Comparison of ENCODE assay signal across 9 cellular contexts in the genomic region with DNA sequence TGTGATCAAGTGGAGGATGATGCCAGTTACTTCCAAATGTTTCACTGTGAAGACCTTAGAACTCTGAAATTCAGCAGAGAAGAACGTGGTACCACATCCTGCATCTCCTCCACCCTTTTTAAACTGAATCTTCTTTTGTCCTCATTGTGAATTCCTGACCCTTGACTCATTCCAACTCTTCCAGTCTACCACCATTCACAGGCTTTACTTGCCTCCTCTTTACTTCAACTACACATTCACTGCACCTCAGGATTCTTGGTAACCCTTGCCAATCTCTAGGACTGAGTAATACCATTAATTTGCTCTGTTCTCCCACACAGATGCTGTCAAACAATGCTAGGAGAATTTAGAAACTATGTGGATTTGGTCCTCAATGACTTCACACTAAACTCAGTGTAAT. TPM values are rescaled to one million over a fixed set of nuclear protein-coding genes. Genes with fewer than 3 reads are reported as not detected.
DNase-seq lines count a peak whose midpoint lies in the region; FAIRE-seq and TF ChIP-seq lines count a peak whose summit lies in the region.
"Had no signal": no experiment of that assay in that cellular context is flagged by ENCODE, and none has a peak within 500 bp of the region (broad histone marks: within the 10 kb centered on the region; RNA-seq: fewer than 3 reads in every experiment).

No MANE protein-coding gene starts in this region.

- H3K27ac ChIP-seq in epithelial cell of prostate = peak overlapping the region; percentile 48

- H3K27ac Mint-ChIP-seq in osteocyte (ENCODE audit: unreplicated experiment) (peak overlapping the region; percentile 20), immature natural killer cell (peak overlapping the region in 2 of 6 donors; percentile 1 to 3)

- TF ChIP-seq CTCF in osteocyte (IDR thresholded peaks at IDR 0.05) = no peak

- H3K4me1 Mint-ChIP-seq in osteocyte (ENCODE audit: unreplicated experiment) (peaks cover 71% of the 10 kb centered on the region), immature natural killer cell (peaks cover 79 to 98% of the 10 kb centered on the region in 2 donors)

- FAIRE-seq in RCC 7860 (lab: Jason Lieb, UNC) = peak; percentile 95

- H3K4me3 Mint-ChIP-seq in osteocyte (ENCODE audit: unreplicated experiment) (no peak overlapping the region), immature natural killer cell (peak overlapping the region in 2 of 5 donors; percentile 1)

- peaks cover 3% of the 10 kb centered on the region for H3K36me3 Mint-ChIP-seq in osteocyte (ENCODE audit: unreplicated experiment)
- H3K36me3 Mint-ChIP-seq in immature natural killer cell = no peaks in the 10 kb centered on the region

- H3K27me3 Mint-ChIP-seq in osteocyte (ENCODE audit: unreplicated experiment) (no peaks in the 10 kb centered on the region), immature natural killer cell (ENCODE audit: low read depth in 3 of 3) (peaks cover 0 to 3% (median 0%) of the 10 kb centered on the region in 3 donors)

- no peaks in the 10 kb centered on the region for H3K9me3 Mint-ChIP-seq in osteocyte (ENCODE audit: unreplicated experiment)
- no peaks in the 10 kb centered on the region for H3K9me3 Mint-ChIP-seq in immature natural killer cell

- DNase-seq in GM04503 (ENCODE audit: low read depth) = peak; percentile 98
- peak; percentile 97 for DNase-seq in RCC 7860 (ENCODE audit: low spot score)
- peak; percentile 58 for DNase-seq in epithelial cell of prostate (ENCODE audit: low read depth, low spot score)
- DNase-seq in osteocyte (ENCODE audit: extremely low spot score, unreplicated experiment) = no peak
- no peak for DNase-seq in germinal center (ENCODE audit: low spot score)
- no peak for DNase-seq in immature natural killer cell
- DNase-seq in NCI-H345 (lab: John Stamatoyannopoulos, UW) = no peak
- DNase-seq: activated T-cell treated with anti-CD3 and anti-CD28 coated beads, Interleukin-2, amount 50 U/mL, for 48 hours; NCI-H187 treated with DMSO at 0.1 percent for 48 hours had no signal

RNA-seq across cellular contexts. Expression of a gene that starts 37.3 kb away (rescaled TPM):
- 116 and 124 TPM in 2 replicates for total RNA-seq in osteocyte
- polyA plus RNA-seq in immature natural killer cell = 100 to 1,000 TPM in 2 of 3 donors, 10 to 100 TPM in 1; 81.1 to 158 (median 103) TPM

Comparison
In these comparisons a context has a peak if more than half of its experiments do, and no peak if none do; other contexts are left out.
1. DNase-seq: peak in GM04503 (single experiment), RCC 7860 (single experiment) and epithelial cell of prostate (single experiment); none in osteocyte (single experiment), germinal center (single experiment), immature natural killer cell (0 of 3) and NCI-H345 (single experiment).